1 cellular context compared by ENCODE assay signal in the genomic region with DNA sequence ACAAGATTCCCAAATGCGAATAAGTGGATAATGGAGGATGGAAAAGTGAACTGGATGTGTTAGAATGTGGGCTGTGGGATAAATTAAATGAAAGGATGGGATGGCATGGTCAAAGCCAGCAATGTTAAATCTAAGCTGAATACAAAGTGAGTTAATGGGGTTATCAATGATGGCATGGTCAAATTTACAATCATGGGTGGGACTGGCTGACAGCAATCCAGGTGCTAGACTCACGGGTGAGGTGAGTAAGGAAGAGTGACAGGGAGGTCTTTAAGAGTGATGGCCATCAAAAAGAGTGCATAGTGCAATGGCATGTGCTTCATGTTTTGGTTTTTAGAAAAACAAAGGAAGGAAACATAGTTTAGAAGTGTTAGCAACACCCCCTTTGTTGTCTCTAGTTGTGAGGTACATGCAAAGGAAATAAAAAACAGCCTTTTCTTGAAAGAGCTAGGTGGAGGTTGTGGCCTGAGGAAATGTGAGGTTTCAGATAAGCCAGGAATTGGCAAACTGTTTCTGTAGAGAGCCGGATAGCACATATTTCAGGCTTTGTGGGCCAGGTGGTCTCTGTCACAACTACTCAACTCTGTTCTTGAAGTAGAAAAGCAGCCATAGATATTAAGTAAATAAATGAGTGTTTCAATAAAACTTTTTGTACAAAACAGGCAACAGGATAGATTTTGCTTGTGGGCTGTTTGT.
TF ChIP-seq lines count a peak whose summit lies in the region.

No MANE protein-coding gene starts in this region.

TF ChIP-seq in H1, 55 proteins besides CTCF, POLR2A, EP300 and RAD21 (continued from another document):
- TF ChIP-seq MAX (IDR thresholded peaks at IDR 0.05) (no peak), TAF1 (IDR thresholded peaks at IDR 0.05; ENCODE audit: low read depth, low read length) (no peak), ZNF274 (IDR thresholded peaks at IDR 0.05; ENCODE audit: borderline replicate concordance, extremely low read depth, low read length) (no peak), HDAC2 (IDR thresholded peaks at IDR 0.05; ENCODE audit: borderline replicate concordance in 1 of 2, low read depth in 2 of 2, low read length in 2 of 2) (no peak), KDM4A (IDR thresholded peaks at IDR 0.05; ENCODE audit: low read depth, low read length, severe bottlenecking) (no peak)
- TF ChIP-seq, protein P1, sequence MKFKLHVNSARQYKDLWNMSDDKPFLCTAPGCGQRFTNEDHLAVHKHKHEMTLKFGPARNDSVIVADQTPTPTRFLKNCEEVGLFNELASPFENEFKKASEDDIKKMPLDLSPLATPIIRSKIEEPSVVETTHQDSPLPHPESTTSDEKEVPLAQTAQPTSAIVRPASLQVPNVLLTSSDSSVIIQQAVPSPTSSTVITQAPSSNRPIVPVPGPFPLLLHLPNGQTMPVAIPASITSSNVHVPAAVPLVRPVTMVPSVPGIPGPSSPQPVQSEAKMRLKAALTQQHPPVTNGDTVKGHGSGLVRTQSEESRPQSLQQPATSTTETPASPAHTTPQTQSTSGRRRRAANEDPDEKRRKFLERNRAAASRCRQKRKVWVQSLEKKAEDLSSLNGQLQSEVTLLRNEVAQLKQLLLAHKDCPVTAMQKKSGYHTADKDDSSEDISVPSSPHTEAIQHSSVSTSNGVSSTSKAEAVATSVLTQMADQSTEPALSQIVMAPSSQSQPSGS (IDR thresholded peaks at IDR 0.05; ENCODE audit: low read length): no peak
